ENCODE assay signal across 15 cellular contexts in the genomic region with DNA sequence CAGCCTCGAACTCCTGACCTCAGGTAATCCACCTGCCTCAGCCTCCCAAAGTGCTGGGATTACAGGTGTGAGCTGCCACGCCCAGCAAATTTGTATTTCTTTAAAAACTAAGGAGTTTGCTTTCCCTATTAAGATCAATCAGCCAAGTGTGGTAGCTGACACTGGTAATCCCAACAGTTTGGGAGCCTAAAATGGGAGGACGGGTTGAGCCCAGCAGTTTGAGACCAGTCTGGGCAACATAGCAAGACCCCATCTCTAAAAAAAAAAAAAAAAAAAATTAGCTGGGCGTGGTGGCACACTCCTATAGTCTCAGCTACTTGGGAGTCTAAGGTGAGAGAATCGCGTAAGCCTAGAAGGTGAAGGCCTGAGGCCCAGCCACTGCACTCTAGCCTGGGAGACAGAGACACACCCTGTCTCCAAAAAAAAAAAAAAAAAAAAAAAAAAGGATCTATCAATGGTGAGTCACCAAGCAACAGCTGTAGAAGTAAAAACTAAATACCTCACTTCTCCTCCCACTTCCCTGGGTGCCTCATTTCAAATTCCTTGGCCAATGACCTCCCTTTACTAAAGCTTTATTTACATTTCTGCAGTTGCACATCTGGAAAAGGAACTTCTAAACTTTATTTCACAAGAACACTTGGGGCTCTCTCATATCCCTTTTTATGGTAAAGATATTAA. TPM values are rescaled to one million over a fixed set of nuclear protein-coding genes. Genes with fewer than 3 reads are reported as not detected.
DNase-seq lines count a peak whose midpoint lies in the region; ATAC-seq, FAIRE-seq and TF ChIP-seq lines count a peak whose summit lies in the region.
"Had no signal": no experiment of that assay in that cellular context is flagged by ENCODE, and none has a peak within 500 bp of the region (broad histone marks: within the 10 kb centered on the region; RNA-seq: fewer than 3 reads in every experiment).

No MANE protein-coding gene starts in this region.

- BruUV-seq in HepG2 (replicated peaks; lab: Mats Ljungman, UMichigan), result no TSS peak

- H3K4me3 Mint-ChIP-seq in dendritic cell treated with granulocyte-macrophage colony-stimulating factor and Interleukin-4, amounts not matched to agents 40 ng/mL and 50 ng/mL, for 4 days, result no peak overlapping the region
- H3K4me3 Mint-ChIP-seq: CD14-positive monocyte had no signal

- H3K27me3 ChIP-seq in BJ (ENCODE audit: control insufficient read depth, insufficient read depth, low read length) (no peaks in the 10 kb centered on the region), HUES64 (ENCODE audit: insufficient read depth, low read length) (no peaks in the 10 kb centered on the region), HepG2 (ENCODE audit: control insufficient read depth in 1 of 2, insufficient read depth in 2 of 2, low read length in 2 of 2) (no peaks in the 10 kb centered on the region)
- H3K27me3 ChIP-seq: sigmoid colon, tibial nerve had no signal

- ATAC-seq in HepG2 (no peak; the same call in 2 of the 3 replicates), GM18505 (IDR thresholded peaks at IDR 0.05; ENCODE audit: unreplicated experiment) (no peak), GM18867 (IDR thresholded peaks at IDR 0.05; ENCODE audit: unreplicated experiment) (no peak), GM21825 (IDR thresholded peaks at IDR 0.05; ENCODE audit: unreplicated experiment) (no peak), HG03097 (IDR thresholded peaks at IDR 0.05; ENCODE audit: low FRiP score, unreplicated experiment) (no peak)

- peak overlapping the region; percentile 54 for H3K27ac Mint-ChIP-seq in dendritic cell treated with granulocyte-macrophage colony-stimulating factor and Interleukin-4, amounts not matched to agents 40 ng/mL and 50 ng/mL, for 4 days

- H3K36me3 ChIP-seq in BJ (ENCODE audit: control insufficient read depth, insufficient read depth, low read length) (no peaks in the 10 kb centered on the region), HUES64 (ENCODE audit: insufficient read depth, low read length) (no peaks in the 10 kb centered on the region; the same call in 1 of the 2 replicates), HepG2 (replicated peaks in 1 of 2; ENCODE audit: control insufficient read depth in 1 of 2, insufficient read depth in 2 of 2, low read length in 2 of 2) (no peaks in the 10 kb centered on the region)
- H3K36me3 ChIP-seq: sigmoid colon, tibial nerve had no signal

- no peaks in the 10 kb centered on the region for H3K27me3 Mint-ChIP-seq in dendritic cell treated with granulocyte-macrophage colony-stimulating factor and Interleukin-4, amounts not matched to agents 40 ng/mL and 50 ng/mL, for 4 days

- peaks cover 7% of the 10 kb centered on the region for H3K4me1 Mint-ChIP-seq in dendritic cell treated with granulocyte-macrophage colony-stimulating factor and Interleukin-4, amounts not matched to agents 40 ng/mL and 50 ng/mL, for 4 days (ENCODE audit: low read depth)

- H3K9me3 ChIP-seq in HUES64 (ENCODE audit: insufficient read depth, low read depth, low read length), result no peaks in the 10 kb centered on the region
- no peaks in the 10 kb centered on the region for H3K9me3 ChIP-seq in HepG2 (ENCODE audit: low read length)
- H3K9me3 ChIP-seq: sigmoid colon, tibial nerve had no signal

- in situ Hi-C loops in HepG2 (cut with HindIII; ENCODE audit: extremely low pct_ligation_motif_present, low pct_unique_long_range_greater_than_20kb), result no loop called here

- no peaks in the 10 kb centered on the region for H3K79me2 ChIP-seq in HepG2 (ENCODE audit: insufficient read depth, low read length)

- intact Hi-C loops in dendritic cell treated with granulocyte-macrophage colony-stimulating factor and Interleukin-4, amounts not matched to agents 40 ng/mL and 50 ng/mL, for 4 days (cut with micrococcal nuclease), result no loop called here
- intact Hi-C loops in HepG2 (cut with micrococcal nuclease; ENCODE audit: unreplicated experiment), result loop anchor here (2.0 kb wide), 1 partner anchor 49 kb away; no protein-coding TSS in a partner anchor

- TF ChIP-seq CTCF in BJ (IDR thresholded peaks at IDR 0.05; ENCODE audit: insufficient read depth, low read depth, low read length) (no peak), HepG2 (CRISPR knock-in tag; IDR thresholded peaks at IDR 0.05) (no peak)

- FAIRE-seq in HepG2 (lab: Jason Lieb, UNC), result peak; percentile 37
- FAIRE-seq: GM19239 had no signal

- TF ChIP-seq RAD21 in HepG2 (CRISPR knock-in tag; IDR thresholded peaks at IDR 0.05), result no peak

- peaks cover 54% of the 10 kb centered on the region for H3K4me1 ChIP-seq in HUES64 (ENCODE audit: insufficient read depth, low read length)
- H3K4me1 ChIP-seq in HepG2 (ENCODE audit: insufficient read depth, low read length), result peaks cover 31% of the 10 kb centered on the region

- H3K9me3 Mint-ChIP-seq in dendritic cell treated with granulocyte-macrophage colony-stimulating factor and Interleukin-4, amounts not matched to agents 40 ng/mL and 50 ng/mL, for 4 days, result no peaks in the 10 kb centered on the region

- H3K9ac ChIP-seq in HUES64 (ENCODE audit: low read depth, low read length) (no peak overlapping the region), HepG2 (ENCODE audit: insufficient read depth, low read depth, low read length) (no peak overlapping the region)

- H3K4me2 ChIP-seq in HepG2 (ENCODE audit: low read depth, low read length), result peak overlapping the region; percentile 74

- H3K4me3 ChIP-seq in BJ (ENCODE audit: low read depth, low read length) (no peak overlapping the region), HUES64 (ENCODE audit: low read length) (no peak overlapping the region), HepG2 (replicated peaks in 1 of 3; ENCODE audit: insufficient read depth in 1 of 3, low read depth in 2 of 3, low read length in 3 of 3) (peak overlapping the region in 1 of 3 experiments; percentile 45; a peak in 2 of 6 replicates)
- H3K4me3 ChIP-seq: sigmoid colon, tibial nerve had no signal

- no peaks in the 10 kb centered on the region for H4K20me1 ChIP-seq in HepG2 (ENCODE audit: insufficient read depth, low read length)

- POLR2A ChIA-PET in BJ (lab: Charles Lee) (interaction anchor here (0.6 to 0.7 kb wide), 3 partner anchors 27 to 273 kb away, joined by 4 to 22 read pairs (median 14); no protein-coding TSS in a partner anchor), HepG2 (lab: Yijun Ruan, JAX) (interaction anchor here (1.9 kb wide), 1 partner anchor 8 kb away, joined by 13 read pairs; no protein-coding TSS in a partner anchor)

- DNase-seq in BJ (ENCODE audit: low read depth) (peak; percentile 80), HepG2 (ENCODE audit: low spot score) (peak; percentile 20)
- DNase-seq: activated naive CD4-positive, alpha-beta T cell treated with anti-CD3 and anti-CD28 coated beads, Interleukin-2, amount 50 U/mL, for 16 hours; NCI-H1092; sigmoid colon; T-helper 1 cell had no signal

- H3K27ac ChIP-seq in HUES64 (ENCODE audit: low read depth, low read length) (peak overlapping the region; percentile 29; the same call in 1 of the 2 replicates), HepG2 (ENCODE audit: extremely low read length, insufficient read depth, low read length) (no peak overlapping the region)

- CTCF ChIA-PET in BJ (lab: Yijun Ruan, JAX) (no interaction called here), HepG2 (lab: Yijun Ruan, JAX; ENCODE audit: low intra/inter-chr PET ratio, low total read pairs) (no interaction called here)

- no peak overlapping the region for H2AFZ ChIP-seq in HepG2 (ENCODE audit: low read length)

- TF ChIP-seq EP300 in HepG2 (IDR thresholded peaks at IDR 0.05; ENCODE audit: low read depth in 2 of 2, low read length in 2 of 2), result 0 out of 4 replicates have a peak, but pooled peaks of 1 of the 2 experiments have one; percentile 22
- TF ChIP-seq EP300 in HepG2 (CRISPR knock-in tag; IDR thresholded peaks at IDR 0.05; ENCODE audit: borderline replicate concordance), result no peak

- WGBS in HUES64, result 85% methylated on average over 6 of the region's 6 CpGs
- WGBS in HepG2 (ENCODE audit: low lambda C conversion rate), result 81% methylated on average over 6 of the region's 6 CpGs

- H3K36me3 Mint-ChIP-seq in dendritic cell treated with granulocyte-macrophage colony-stimulating factor and Interleukin-4, amounts not matched to agents 40 ng/mL and 50 ng/mL, for 4 days (ENCODE audit: low read depth), result no peaks in the 10 kb centered on the region
- H3K36me3 Mint-ChIP-seq: CD14-positive monocyte had no signal

- TF ChIP-seq POLR2A in HepG2 (IDR thresholded peaks at IDR 0.05; ENCODE audit: insufficient read depth in 1 of 2, low read depth in 2 of 2, low read length in 2 of 2) (no peak), GM18505 (IDR thresholded peaks at IDR 0.05; ENCODE audit: borderline replicate concordance, extremely low read depth, insufficient read depth, insufficient read length) (no peak)

TF ChIP-seq in HepG2, 621 proteins besides CTCF, POLR2A, EP300 and RAD21 (continues in another document):
- TF ChIP-seq ZNF564 (CRISPR knock-in tag; IDR thresholded peaks at IDR 0.05), result no peak
- peak; percentile 9 for TF ChIP-seq TEAD3 (CRISPR knock-in tag; optimal IDR thresholded peaks at IDR 0.05; ENCODE audit: borderline replicate concordance)
- TF ChIP-seq NR2F2 (IDR thresholded peaks at IDR 0.05; ENCODE audit: borderline replicate concordance, low read depth), result no peak

RNA-seq across cellular contexts. Expression of gene LDB2, which starts 54.5 kb away (rescaled TPM):
- polyA plus RNA-seq in BJ (2011; rRNA removed) (79.7 and 97.9 TPM in 2 replicates), HepG2 (2011; rRNA removed) (not detected in 2 replicates)
- 112 and 149 TPM in 2 replicates for polyA minus RNA-seq in BJ (2011; rRNA and poly(A)+ RNA removed)
- 43.8 TPM for polyA plus RNA-seq in HUES64 (2013, experiment 1 of 2)
- 57.0 TPM for polyA plus RNA-seq in HUES64 (2013, experiment 2 of 2)
- total RNA-seq in HepG2 (2016; rRNA removed; fragmentation: Illumina TruSeq; extraction: Trizol), result not detected in 2 replicates
- total RNA-seq in HepG2 (2016; cell fraction: cytosol; rRNA removed; fragmentation: Illumina TruSeq; extraction: Trizol; ENCODE audit: low read depth), result not detected in 2 replicates
- total RNA-seq in HepG2 (2016; cell fraction: insoluble cytoplasmic fraction; rRNA removed; fragmentation: Illumina TruSeq; extraction: Trizol), result not detected in 2 replicates
- not detected in 2 replicates for total RNA-seq in HepG2 (2016; cell fraction: membrane; rRNA removed; fragmentation: Illumina TruSeq; extraction: Trizol)
- total RNA-seq in HepG2 (2016; cell fraction: nucleus; rRNA removed; fragmentation: Illumina TruSeq; extraction: Trizol), result not detected in 2 replicates
- not detected in 2 replicates for polyA plus RNA-seq in HepG2 (2011; cell fraction: cytosol; rRNA removed)
- polyA plus RNA-seq in HepG2 (2011; cell fraction: nucleus; rRNA removed), result not detected in 2 replicates
- not detected in 2 replicates for polyA plus RNA-seq in HepG2 (2012)
- not detected in 2 replicates for polyA plus RNA-seq in HepG2 (2016; cell fraction: cytosol; fragmentation: Illumina TruSeq; extraction: Trizol; ENCODE audit: low read depth)
- not detected in 2 replicates for polyA plus RNA-seq in HepG2 (2016; cell fraction: insoluble cytoplasmic fraction; fragmentation: Illumina TruSeq; extraction: Trizol; ENCODE audit: low read depth)
- polyA plus RNA-seq in HepG2 (2016; cell fraction: membrane; fragmentation: Illumina TruSeq; extraction: Trizol; ENCODE audit: low read depth), result not detected in 2 replicates
- polyA plus RNA-seq in HepG2 (2016; cell fraction: nucleus; fragmentation: Illumina TruSeq; extraction: Trizol; ENCODE audit: insufficient read depth, low read depth), result not detected in 2 replicates
- polyA minus RNA-seq in HepG2 (2011; rRNA and poly(A)+ RNA removed; ENCODE audit: low replicate concordance), result not detected in 2 replicates
- polyA minus RNA-seq in HepG2 (2011; cell fraction: cytosol; rRNA and poly(A)+ RNA removed), result not detected in 2 replicates
- polyA minus RNA-seq in HepG2 (2011; cell fraction: nucleus; rRNA and poly(A)+ RNA removed), result not detected in 2 replicates
- polyA plus RNA-seq: CD14-positive monocyte had no signal

Comparison
In these comparisons a context has a peak if more than half of its experiments do, and no peak if none do; other contexts are left out.
1. RNA of gene LDB2, which starts 54.5 kb away (polyA plus RNA-seq): 79.7 to 97.9 TPM in BJ; not detected in HepG2; every median in the first group is over 10 times any median in the second.